ENCODE assay signal across 9 cellular contexts in genomic region chr1:46717654-46718053, GRCh38. TPM values are rescaled to one million over a fixed set of nuclear protein-coding genes. Genes with fewer than 3 reads are reported as not detected.
DNase-seq lines count a peak whose midpoint lies in the region; ATAC-seq, FAIRE-seq and TF ChIP-seq lines count a peak whose summit lies in the region.
"Had no signal": no experiment of that assay in that cellular context is flagged by ENCODE, and none has a peak within 500 bp of the region (broad histone marks: within the 10 kb centered on the region; RNA-seq: fewer than 3 reads in every experiment).

No MANE protein-coding gene starts in this region.

- no peak overlapping the region for H4K5ac ChIP-seq in H1 (ENCODE audit: insufficient read length, low read depth, low read length)

- no peaks in the 10 kb centered on the region for H3K27me3 ChIP-seq in DOHH2 (ENCODE audit: control insufficient read depth, low read length)
- no peaks in the 10 kb centered on the region for H3K27me3 ChIP-seq in NT2/D1 (ENCODE audit: insufficient read depth, insufficient read length)
- no peaks in the 10 kb centered on the region; a peak in 1 of 7 replicates for H3K27me3 ChIP-seq in H1 (replicated peaks in 1 of 4; ENCODE audit: control insufficient read depth in 3 of 4, extremely low read depth in 1 of 4, insufficient read depth in 3 of 4, low read length in 3 of 4)
- no peaks in the 10 kb centered on the region for H3K27me3 ChIP-seq in ovary

- H3K23me2 ChIP-seq in H1 (ENCODE audit: low read depth, low read length): peaks cover 4% of the 10 kb centered on the region

- no peak for TF ChIP-seq RAD21 in H1 (IDR thresholded peaks at IDR 0.05 in 1 of 2, conservative IDR thresholded peaks at IDR 0.05 in 1 of 2; ENCODE audit: low read depth in 2 of 2, low read length in 2 of 2)

- no peak overlapping the region for H2BK120ac ChIP-seq in H1 (replicated peaks; ENCODE audit: low read depth, low read length)

- no peak overlapping the region for H2BK12ac ChIP-seq in H1 (ENCODE audit: low read depth, low read length)

- peak overlapping the region; percentile 88 for H3K4me3 ChIP-seq in DOHH2 (ENCODE audit: low read length)
- peak overlapping the region; percentile 93 for H3K4me3 ChIP-seq in NT2/D1 (ENCODE audit: insufficient read length, low read depth)
- peak overlapping the region in 2 of 4 experiments; percentile 84 to 95; a peak in 4 of 8 replicates for H3K4me3 ChIP-seq in H1 (ENCODE audit: extremely low read depth in 1 of 4, insufficient read depth in 2 of 4, low read depth in 3 of 4, low read length in 4 of 4)
- peak overlapping the region; percentile 96 for H3K4me3 ChIP-seq in ovary

- no peaks in the 10 kb centered on the region for H3K9me2 ChIP-seq in DOHH2 (replicated peaks; ENCODE audit: control insufficient read depth, low read length)

- no peak overlapping the region for H3K18ac ChIP-seq in H1 (ENCODE audit: extremely low read depth, low read length)

- no peak for FAIRE-seq in H1 (lab: Jason Lieb, UNC)

- no peak for ATAC-seq in HG02884 (IDR thresholded peaks at IDR 0.05; ENCODE audit: unreplicated experiment)

- no peak for DNase-seq in NT2/D1 (ENCODE audit: low read depth, low spot score)
- no peak for DNase-seq in H1 (ENCODE audit: low read depth in 1 of 2, low spot score in 2 of 2)
- no peak for DNase-seq in ovary
- no peak for DNase-seq in AG08396 (ENCODE audit: low spot score)
- DNase-seq in kidney glomerular epithelial cell (lab: John Stamatoyannopoulos, UW): no peak
- no peak for DNase-seq in NCI-H146 (lab: John Stamatoyannopoulos, UW)

- intact Hi-C loops in ovary (cut with DNase I): no loop called here

- no peak overlapping the region for H3K56ac ChIP-seq in H1 (replicated peaks; ENCODE audit: insufficient read length, low read depth, low read length)

- H3K4me2 ChIP-seq in DOHH2 (ENCODE audit: low read length) (peak overlapping the region; percentile 95), H1 (ENCODE audit: insufficient read depth in 1 of 2, low read depth in 2 of 2, low read length in 2 of 2) (peak overlapping the region; percentile 80 to 91)

- no peak for TF ChIP-seq POLR2A in H1 (IDR thresholded peaks at IDR 0.05; ENCODE audit: control extremely low read depth in 1 of 2, low read depth in 2 of 2, low read length in 2 of 2)
- no peak for TF ChIP-seq POLR2A in ovary (IDR thresholded peaks at IDR 0.05)

- no peaks in the 10 kb centered on the region for H3K9me3 ChIP-seq in DOHH2 (ENCODE audit: control insufficient read depth, insufficient read depth, low read length)
- H3K9me3 ChIP-seq in NT2/D1 (ENCODE audit: insufficient read depth, low read length): no peaks in the 10 kb centered on the region
- no peaks in the 10 kb centered on the region for H3K9me3 ChIP-seq in H1 (ENCODE audit: insufficient read depth in 2 of 2, low read depth in 1 of 2, low read length in 1 of 2)
- no peaks in the 10 kb centered on the region for H3K9me3 ChIP-seq in ovary

- H3K79me2 ChIP-seq in DOHH2 (ENCODE audit: control insufficient read depth, low read length) (peaks cover 44% of the 10 kb centered on the region), H1 (ENCODE audit: control insufficient read depth in 1 of 2, insufficient read depth in 2 of 2, low read length in 2 of 2) (peaks cover 4 to 25% of the 10 kb centered on the region in 2 experiments; a peak in 3 of 4 replicates)

- no peak overlapping the region for H3K4ac ChIP-seq in H1 (replicated peaks; ENCODE audit: insufficient read length, low read depth, low read length)

- H4K91ac ChIP-seq in H1 (replicated peaks; ENCODE audit: insufficient read length, low read length): no peak overlapping the region

- POLR2A ChIA-PET in H1 (lab: Charles Lee; ENCODE audit: partially characterized antibody): interaction anchor here (3.1 kb wide), 1 partner anchor 10 kb away, joined by 11 read pairs; no protein-coding TSS in a partner anchor

- H4K20me1 ChIP-seq in DOHH2 (ENCODE audit: control insufficient read depth, insufficient read depth, low read depth, low read length): peaks cover 9% of the 10 kb centered on the region; the same call in 1 of the 2 replicates
- H4K20me1 ChIP-seq in H1 (replicated peaks in 1 of 2; ENCODE audit: control insufficient read depth in 1 of 2, insufficient read depth in 2 of 2, low read length in 2 of 2): peaks cover 7 to 10% of the 10 kb centered on the region in 2 experiments

- no peak overlapping the region for H2AK5ac ChIP-seq in H1 (ENCODE audit: low read depth, low read length)

- peaks cover 51% of the 10 kb centered on the region for H3K36me3 ChIP-seq in DOHH2 (ENCODE audit: control insufficient read depth, low read length)
- peaks cover 55% of the 10 kb centered on the region for H3K36me3 ChIP-seq in NT2/D1 (ENCODE audit: insufficient read depth, insufficient read length, low read length)
- H3K36me3 ChIP-seq in H1 (ENCODE audit: control insufficient read depth in 2 of 4, insufficient read depth in 4 of 4, low read length in 3 of 4): peaks cover 0 to 31% (median 19%) of the 10 kb centered on the region in 4 experiments; a peak in 6 of 8 replicates
- H3K36me3 ChIP-seq in ovary: no peaks in the 10 kb centered on the region

- no peaks in the 10 kb centered on the region for H3F3A ChIP-seq in DOHH2 (ENCODE audit: control insufficient read depth, insufficient read depth)

- TF ChIP-seq EP300 in H1 (IDR thresholded peaks at IDR 0.05; ENCODE audit: borderline replicate concordance in 1 of 2, low read depth in 2 of 2, low read length in 2 of 2) (no peak), ovary (IDR thresholded peaks at IDR 0.05) (no peak)

- H3K14ac ChIP-seq in H1 (ENCODE audit: insufficient read length): no peak overlapping the region

- no peak overlapping the region for H2AFZ ChIP-seq in H1 (ENCODE audit: low read length)

- H4K8ac ChIP-seq in H1 (ENCODE audit: extremely low read depth, insufficient read depth, low read length): no peak overlapping the region

- peaks cover 10% of the 10 kb centered on the region for H3K79me1 ChIP-seq in H1 (ENCODE audit: low read depth, low read length)

- H3K4me1 ChIP-seq in DOHH2 (ENCODE audit: control insufficient read depth, low read length) (peaks cover 24% of the 10 kb centered on the region), NT2/D1 (ENCODE audit: insufficient read depth, insufficient read length) (peaks cover 7% of the 10 kb centered on the region), H1 (replicated peaks in 1 of 4; ENCODE audit: control insufficient read depth in 3 of 4, insufficient read depth in 4 of 4, low read length in 3 of 4) (peaks cover 5 to 21% (median 10%) of the 10 kb centered on the region in 4 experiments), ovary (ENCODE audit: insufficient read depth) (peaks cover 6% of the 10 kb centered on the region)

- H2BK20ac ChIP-seq in H1 (ENCODE audit: low read length): no peak overlapping the region

- 78% methylated on average over 9 of the region's 9 CpGs; no CpG with 5 or more reads in 1 of the 2 experiments for WGBS in H1 (ENCODE audit: extremely low coverage in 1 of 2, insufficient coverage in 1 of 2, insufficient read length in 1 of 2, insufficient replicate concordance in 2 of 2, low coverage in 1 of 2, low lambda C conversion rate in 2 of 2, missing lambda C conversion rate in 1 of 2), 2 experiments
- 70 to 80% (median 73%) methylated on average over 9 of the region's 9 CpGs for WGBS in ovary, 3 donors

- H3K27ac ChIP-seq in DOHH2 (ENCODE audit: low read depth, low read length): no peak overlapping the region
- H3K27ac ChIP-seq in H1 (ENCODE audit: low read depth, low read length): no peak overlapping the region
- H3K27ac ChIP-seq in ovary: no peak overlapping the region

- H3K9ac ChIP-seq in NT2/D1 (ENCODE audit: insufficient read length, low read depth) (peak overlapping the region; percentile 95), H1 (replicated peaks in 1 of 4; ENCODE audit: extremely low read depth in 1 of 4, low read depth in 3 of 4, low read length in 3 of 4) (peak overlapping the region in 2 of 4 experiments; percentile 17 to 30; a peak in 1 of 7 replicates)

- H2BK5ac ChIP-seq in H1 (ENCODE audit: low read depth, low read length): no peak overlapping the region

- no peak overlapping the region for H2BK15ac ChIP-seq in H1 (ENCODE audit: low read length)

- H3K23ac ChIP-seq in H1 (ENCODE audit: insufficient read length): no peak overlapping the region

- CTCF ChIA-PET in H1 (lab: Charles Lee; ENCODE audit: partially characterized antibody): interaction anchor here (0.6 to 2.1 kb wide), 5 partner anchors 20 to 190 kb away, joined by 3 to 8 read pairs (median 3); no protein-coding TSS in a partner anchor

- TF ChIP-seq CTCF in DOHH2 (IDR thresholded peaks at IDR 0.05; ENCODE audit: low read depth, low read length, poor library complexity, severe bottlenecking): no peak
- TF ChIP-seq CTCF in H1 (IDR thresholded peaks at IDR 0.05; ENCODE audit: control extremely low read depth in 1 of 3, insufficient read depth in 1 of 3, low read depth in 1 of 3, low read length in 3 of 3): no peak
- no peak for TF ChIP-seq CTCF in ovary (IDR thresholded peaks at IDR 0.05)

RNA-seq across cellular contexts. Expression of gene EFCAB14, which starts 1.3 kb away (rescaled TPM):
- 36.9 and 40.4 TPM in 2 replicates for total RNA-seq in H1 (2021; fragmentation: NEBNext Ultra II Directional; extraction: Animal tissue kit (Norgen Biotek cat#: 25700))
- polyA plus RNA-seq in H1 (2011; rRNA removed) (14.0 and 19.4 TPM in 2 replicates), ovary (10 to 100 TPM; 31.7 to 99.2 TPM)
- 20.0 TPM for polyA plus RNA-seq in H1 (2011; cell fraction: cytosol; rRNA removed)
- 18.3 TPM for polyA plus RNA-seq in H1 (2011; cell fraction: nucleus; rRNA removed)
- polyA plus RNA-seq in H1 (2012, experiment 1 of 2): 13.3 to 19.9 TPM (median 17.7 TPM) in 4 replicates
- 4.5 TPM for polyA plus RNA-seq in H1 (2012, experiment 2 of 2)
- 35.7 TPM for polyA plus RNA-seq in H1 (2013, experiment 1 of 2)
- 37.0 TPM for polyA plus RNA-seq in H1 (2013, experiment 2 of 2)
- polyA minus RNA-seq in H1 (2011; rRNA and poly(A)+ RNA removed): 28.2 and 35.7 TPM in 2 replicates
- polyA minus RNA-seq in H1 (2011; cell fraction: cytosol; rRNA and poly(A)+ RNA removed): 26.2 TPM
- 37.0 TPM for polyA minus RNA-seq in H1 (2011; cell fraction: nucleus; rRNA and poly(A)+ RNA removed)
- total RNA-seq in ovary: 10 to 100 TPM; 48.6 to 87.8 (median 77.4) TPM

RNA-seq across cellular contexts. Expression of gene TEX38, which starts 46.0 kb away (rescaled TPM):
- not detected in 2 replicates for total RNA-seq in H1 (2021; fragmentation: NEBNext Ultra II Directional; extraction: Animal tissue kit (Norgen Biotek cat#: 25700))
- polyA plus RNA-seq in H1 (2011; rRNA removed): 0.09 and 0.33 TPM in 2 replicates
- polyA plus RNA-seq in H1 (2011; cell fraction: cytosol; rRNA removed): not detected
- polyA plus RNA-seq in H1 (2011; cell fraction: nucleus; rRNA removed): 0.26 TPM
- polyA plus RNA-seq in H1 (2012, experiment 1 of 2): 0.37 TPM in 1 of 4 replicates, not detected in the others
- polyA plus RNA-seq in H1 (2012, experiment 2 of 2): not detected
- polyA plus RNA-seq in H1 (2013, experiment 1 of 2): 0.20 TPM
- polyA plus RNA-seq in H1 (2013, experiment 2 of 2): 0.17 TPM
- 0.76 TPM in 1 of 2 replicates, not detected in the other for polyA minus RNA-seq in H1 (2011; rRNA and poly(A)+ RNA removed)
- not detected for polyA minus RNA-seq in H1 (2011; cell fraction: cytosol; rRNA and poly(A)+ RNA removed)
- 0.70 TPM for polyA minus RNA-seq in H1 (2011; cell fraction: nucleus; rRNA and poly(A)+ RNA removed)
- under 1 TPM in 1 of 7 donors, not detected in 6; 0.45 TPM for total RNA-seq in ovary
- polyA plus RNA-seq in ovary: under 1 TPM in 1 of 2 donors, not detected in 1; 0.08 TPM
- total RNA-seq: T-helper 1 cell treated with Interleukin-12 subunit alpha and Interleukin-12 subunit beta and Interleukin-4 antibody, amounts not matched to agents 30 ng/mL and 1 ng/mL, for 36 hours had no signal

RNA-seq across cellular contexts. Expression of gene ATPAF1, which starts 49.5 kb away (rescaled TPM):
- 44.6 and 46.7 TPM in 2 replicates for total RNA-seq in H1 (2021; fragmentation: NEBNext Ultra II Directional; extraction: Animal tissue kit (Norgen Biotek cat#: 25700))
- polyA plus RNA-seq in H1 (2011; rRNA removed) (41.4 and 55.9 TPM in 2 replicates), ovary (10 to 100 TPM; 21.9 to 88.0 TPM)
- 63.8 TPM for polyA plus RNA-seq in H1 (2011; cell fraction: cytosol; rRNA removed)
- 22.2 TPM for polyA plus RNA-seq in H1 (2011; cell fraction: nucleus; rRNA removed)
- 43.2 to 52.2 TPM (median 45.1 TPM) in 4 replicates for polyA plus RNA-seq in H1 (2012, experiment 1 of 2)
- polyA plus RNA-seq in H1 (2012, experiment 2 of 2): 18.8 TPM
- polyA plus RNA-seq in H1 (2013, experiment 1 of 2): 29.8 TPM
- polyA plus RNA-seq in H1 (2013, experiment 2 of 2): 33.2 TPM
- polyA minus RNA-seq in H1 (2011; rRNA and poly(A)+ RNA removed): 60.5 and 74.1 TPM in 2 replicates
- 34.8 TPM for polyA minus RNA-seq in H1 (2011; cell fraction: cytosol; rRNA and poly(A)+ RNA removed)
- 41.1 TPM for polyA minus RNA-seq in H1 (2011; cell fraction: nucleus; rRNA and poly(A)+ RNA removed)
- 10 to 100 TPM; 21.9 to 40.0 (median 29.3) TPM for total RNA-seq in ovary
